Comparison of ENCODE assay signal across 27 cellular contexts in genomic region chr7:156448918-156449317, GRCh38.
"Had no signal": no experiment of that assay in that cellular context is flagged by ENCODE, and none has a peak within 500 bp of the region (broad histone marks: within the 10 kb centered on the region; RNA-seq: fewer than 3 reads in every experiment).

No MANE protein-coding gene starts in this region.

- H3K36me3 Mint-ChIP-seq: immature natural killer cell; mesothelial cell of epicardium; naive B cell; natural killer cell; stimulated activated effector memory CD8-positive, alpha-beta T cell treated with anti-CD3 and anti-CD28 coated beads, Interleukin-12 subunit alpha, Interleukin-12 subunit beta, amount 100 ng/mL, for 72 hours; type B pancreatic cell had no signal

- H3K36me3 ChIP-seq: left ventricle myocardium inferior, pancreas, prostate gland, spleen, suprapubic skin, thoracic aorta, tibial artery, uterus had no signal

- FAIRE-seq: islet of Langerhans, pancreas, small intestine had no signal

- H3K27ac ChIP-seq: left ventricle myocardium inferior, pancreas, prostate gland, spleen, suprapubic skin, thoracic aorta, tibial artery, uterus had no signal

- H3K4me1 Mint-ChIP-seq: immature natural killer cell; mesothelial cell of epicardium; naive B cell; natural killer cell; stimulated activated effector memory CD8-positive, alpha-beta T cell treated with anti-CD3 and anti-CD28 coated beads, Interleukin-12 subunit alpha, Interleukin-12 subunit beta, amount 100 ng/mL, for 72 hours had no signal

- H3K4me3 ChIP-seq: left ventricle myocardium inferior, lung, pancreas, prostate gland, spleen, suprapubic skin, thoracic aorta, tibial artery, uterus had no signal

- H3K27ac Mint-ChIP-seq: immature natural killer cell; mesothelial cell of epicardium; naive B cell; natural killer cell; stimulated activated effector memory CD8-positive, alpha-beta T cell treated with anti-CD3 and anti-CD28 coated beads, Interleukin-12 subunit alpha, Interleukin-12 subunit beta, amount 100 ng/mL, for 72 hours; stimulated activated naive CD8-positive, alpha-beta T cell treated with anti-CD3 and anti-CD28 coated beads, Interleukin-15, Interleukin-2, amounts not matched to agents 100 ng/mL and 50 ng/mL, for 24 hours; type B pancreatic cell had no signal

- H3K9me3 Mint-ChIP-seq: immature natural killer cell; mesothelial cell of epicardium; naive B cell; natural killer cell; stimulated activated effector memory CD8-positive, alpha-beta T cell treated with anti-CD3 and anti-CD28 coated beads, Interleukin-12 subunit alpha, Interleukin-12 subunit beta, amount 100 ng/mL, for 72 hours; stimulated activated naive CD8-positive, alpha-beta T cell treated with anti-CD3 and anti-CD28 coated beads, Interleukin-15, Interleukin-2, amounts not matched to agents 100 ng/mL and 50 ng/mL, for 24 hours; type B pancreatic cell had no signal

- H3K27me3 ChIP-seq: pancreas, spleen, suprapubic skin, tibial artery, uterus had no signal

- ATAC-seq: natural killer cell; pancreas; right cardiac atrium; sciatic nerve; stimulated activated effector memory CD8-positive, alpha-beta T cell treated with anti-CD3 and anti-CD28 coated beads, Interleukin-12 subunit alpha, Interleukin-12 subunit beta, amount 100 ng/mL, for 72 hours had no signal

- DNase-seq: hypothalamus; immature natural killer cell; left ventricle myocardium inferior; mesendoderm; naive B cell; natural killer cell; nucleus accumbens; pancreas; posterior cingulate gyrus; retina; right cardiac atrium; small intestine; spleen; stimulated activated CD4-positive, alpha-beta T cell treated with anti-CD3 and anti-CD28 coated beads, Interleukin-4, amount 100 ng/mL, for 24 hours; stimulated activated naive CD4-positive, alpha-beta T cell; tibial artery; uterus had no signal

- H3K4me1 ChIP-seq: left ventricle myocardium inferior, pancreas, prostate gland, spleen, suprapubic skin, tibial artery, uterus had no signal

- H3K9me3 ChIP-seq: left ventricle myocardium inferior, pancreas, prostate gland, spleen, suprapubic skin, thoracic aorta, tibial artery, uterus had no signal

- H3K4me3 Mint-ChIP-seq: immature natural killer cell; mesothelial cell of epicardium; naive B cell; natural killer cell; stimulated activated effector memory CD8-positive, alpha-beta T cell treated with anti-CD3 and anti-CD28 coated beads, Interleukin-12 subunit alpha, Interleukin-12 subunit beta, amount 100 ng/mL, for 72 hours; stimulated activated naive CD8-positive, alpha-beta T cell treated with anti-CD3 and anti-CD28 coated beads, Interleukin-15, Interleukin-2, amounts not matched to agents 100 ng/mL and 50 ng/mL, for 24 hours; type B pancreatic cell had no signal
